Comparison of ENCODE assay signal across 9 cellular contexts in genomic region chrX:150635952-150636351, GRCh38. TPM values are rescaled to one million over a fixed set of nuclear protein-coding genes. Genes with fewer than 3 reads are reported as not detected.
DNase-seq lines count a peak whose midpoint lies in the region; ATAC-seq, FAIRE-seq and TF ChIP-seq lines count a peak whose summit lies in the region.
"Had no signal": no experiment of that assay in that cellular context is flagged by ENCODE, and none has a peak within 500 bp of the region (broad histone marks: within the 10 kb centered on the region; RNA-seq: fewer than 3 reads in every experiment).

No MANE protein-coding gene starts in this region.

- WGBS in testis, 2 donors: 93 to 94% methylated on average over 2 to 3 of the region's 3 CpGs

- no peaks in the 10 kb centered on the region for H3K36me3 ChIP-seq in testis (ENCODE audit: low read depth, missing control alignments)

- DNase-seq in GM04503 (ENCODE audit: low read depth) (peak; percentile 56), RCC 7860 (ENCODE audit: low spot score) (peak; percentile 87), foreskin melanocyte (peak; percentile 16), SHP77 (lab: John Stamatoyannopoulos, UW) (no peak), mesenteric fat pad (ENCODE audit: low spot score) (no peak), testis (no peak), posterior cingulate gyrus (no peak)
- DNase-seq: dorsolateral prefrontal cortex had no signal

- ATAC-seq in GM21529 (IDR thresholded peaks at IDR 0.05; ENCODE audit: unreplicated experiment): peak; percentile 93

- peak; percentile 88 for FAIRE-seq in RCC 7860 (lab: Jason Lieb, UNC)

- H3K27me3 ChIP-seq in testis: no peaks in the 10 kb centered on the region

- no peak overlapping the region for H3K27ac ChIP-seq in testis
- H3K27ac ChIP-seq: dorsolateral prefrontal cortex had no signal

- no peak overlapping the region for H3K4me3 ChIP-seq in testis
- H3K4me3 ChIP-seq: dorsolateral prefrontal cortex had no signal

- no peaks in the 10 kb centered on the region for H3K9me3 ChIP-seq in testis

- no peaks in the 10 kb centered on the region for H3K4me1 ChIP-seq in testis

- intact Hi-C loops in testis (cut with DNase I; ENCODE audit: low total_unique reads): no loop called here
- intact Hi-C loops in posterior cingulate gyrus (cut with DNase I): no loop called here

- TF ChIP-seq POLR2A in testis (IDR thresholded peaks at IDR 0.05): no peak

- no peak for TF ChIP-seq CTCF in testis (IDR thresholded peaks at IDR 0.05)

RNA-seq across cellular contexts. Expression of gene MTMR1, which starts 57.2 kb away (rescaled TPM):
- 18.6 TPM for total RNA-seq in mesenteric fat pad
- 10 to 100 TPM; 50.3 to 57.2 TPM for total RNA-seq in testis
- polyA plus RNA-seq in testis (ENCODE audit: insufficient read depth, low read depth, low replicate concordance): 26.1 TPM

Comparison
In these comparisons a context has a peak if more than half of its experiments do, and no peak if none do; other contexts are left out.
1. DNase-seq: peak in GM04503 (single experiment), RCC 7860 (single experiment) and foreskin melanocyte (single experiment); none in SHP77 (0 of 2), mesenteric fat pad (single experiment), testis (single experiment) and posterior cingulate gyrus (0 of 10).